Comparison of ENCODE assay signal across 9 cellular contexts in the genomic region with DNA sequence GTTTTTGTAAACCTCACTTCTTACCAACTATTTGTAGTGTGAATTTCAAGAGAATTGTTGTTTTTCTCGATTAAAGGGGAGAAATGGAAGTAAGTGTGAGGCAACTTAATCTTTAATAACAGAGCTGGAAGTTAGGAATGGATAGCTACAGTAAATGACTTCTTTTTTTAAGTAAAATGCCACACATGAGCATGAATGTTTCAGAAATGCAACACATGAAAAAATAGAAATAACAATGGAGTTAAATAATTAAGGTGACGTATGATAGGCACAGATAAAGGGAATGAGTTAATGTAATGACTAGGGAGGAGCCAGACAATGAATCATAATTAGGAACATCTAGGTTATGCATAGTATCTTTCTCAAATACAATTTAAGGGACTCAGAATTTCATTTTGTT. TPM values are rescaled to one million over a fixed set of nuclear protein-coding genes. Genes with fewer than 3 reads are reported as not detected.
A peak's percentile ranks its signal among the peaks of the same experiment; 100 is the strongest.
DNase-seq lines count a peak whose midpoint lies in the region; TF ChIP-seq lines count a peak whose summit lies in the region.
"Had no signal": no experiment of that assay in that cellular context is flagged by ENCODE, and none has a peak within 500 bp of the region (broad histone marks: within the 10 kb centered on the region; RNA-seq: fewer than 3 reads in every experiment).

No MANE protein-coding gene starts in this region.

- H3K4me3 Mint-ChIP-seq in mesothelial cell of epicardium (peak overlapping the region; percentile 52), glutamatergic neuron (ENCODE audit: unreplicated experiment) (no peak overlapping the region)

- TF ChIP-seq CTCF in HL-60 (IDR thresholded peaks at IDR 0.05; ENCODE audit: insufficient read depth, low read length) (no peak), mesothelial cell of epicardium (IDR thresholded peaks at IDR 0.05; ENCODE audit: unreplicated experiment) (no peak), glutamatergic neuron (IDR thresholded peaks at IDR 0.05; ENCODE audit: partially characterized antibody, unreplicated experiment) (no peak)

- DNase-seq in HL-60 (ENCODE audit: low read depth in 1 of 2, low spot score in 1 of 2), result no peak
- DNase-seq in amniotic epithelial cell (ENCODE audit: low read depth), result peak; percentile 47
- no peak for DNase-seq in mesothelial cell of epicardium (ENCODE audit: low spot score in 2 of 2, unreplicated experiment in 2 of 2)
- DNase-seq in iPS-NIHi11 (ENCODE audit: low spot score), result no peak
- no peak for DNase-seq in glutamatergic neuron
- DNase-seq in activated CD4-positive, CD25-positive, alpha-beta regulatory T cell (lab: John Stamatoyannopoulos, UW), result no peak
- no peak for DNase-seq in stimulated activated CD4-positive, alpha-beta T cell treated with anti-CD3 and anti-CD28 coated beads, Interleukin-4, amount 100 ng/mL, for 4 hours
- DNase-seq: NCI-H2171 treated with DMSO at 0.1 percent for 48 hours had no signal

- H3K27me3 Mint-ChIP-seq in mesothelial cell of epicardium (ENCODE audit: low read depth) (no peaks in the 10 kb centered on the region), glutamatergic neuron (ENCODE audit: unreplicated experiment) (no peaks in the 10 kb centered on the region)

- H3K27me3 ChIP-seq in BLaER1 (peaks cover 32% of the 10 kb centered on the region), HL-60 (ENCODE audit: insufficient read depth, poor library complexity, severe bottlenecking) (no peaks in the 10 kb centered on the region)

- peak overlapping the region; percentile 11; the same call in 1 of the 2 replicates for H3K4me2 ChIP-seq in BLaER1

- H4K20me1 ChIP-seq in BLaER1, result peaks cover 58% of the 10 kb centered on the region

- H3K9me3 Mint-ChIP-seq in mesothelial cell of epicardium (no peaks in the 10 kb centered on the region), glutamatergic neuron (ENCODE audit: unreplicated experiment) (peaks cover 2% of the 10 kb centered on the region)

- no peaks in the 10 kb centered on the region for H3K36me3 Mint-ChIP-seq in mesothelial cell of epicardium
- H3K36me3 Mint-ChIP-seq in glutamatergic neuron (ENCODE audit: unreplicated experiment), result no peaks in the 10 kb centered on the region

- H3K27ac Mint-ChIP-seq in mesothelial cell of epicardium (peak overlapping the region; percentile 82), glutamatergic neuron (ENCODE audit: unreplicated experiment) (no peak overlapping the region)

- no peaks in the 10 kb centered on the region for H3K36me3 ChIP-seq in BLaER1

- no peak overlapping the region for H3K27ac ChIP-seq in BLaER1
- peak overlapping the region; percentile 19 for H3K27ac ChIP-seq in HL-60 (replicated peaks)

- H3K4me1 Mint-ChIP-seq in mesothelial cell of epicardium, result peaks cover 43% of the 10 kb centered on the region
- H3K4me1 Mint-ChIP-seq in glutamatergic neuron (ENCODE audit: low read depth, unreplicated experiment), result peaks cover 4% of the 10 kb centered on the region

- H3K4me3 ChIP-seq in BLaER1 (no peak overlapping the region), HL-60 (replicated peaks; ENCODE audit: insufficient read depth, low read length) (peak overlapping the region; percentile 17)

- H3K9ac ChIP-seq in BLaER1, result no peak overlapping the region

- H3K9me3 ChIP-seq in BLaER1, result no peaks in the 10 kb centered on the region

- peaks cover 24% of the 10 kb centered on the region; the same call in 1 of the 2 replicates for H3K4me1 ChIP-seq in BLaER1

RNA-seq across cellular contexts. Expression of gene REL, which starts 3.4 kb away (rescaled TPM):
- total RNA-seq in mesothelial cell of epicardium (27.8 to 29.8 TPM (median 29.4 TPM) in 3 replicates), glutamatergic neuron (ENCODE audit: unreplicated experiment) (2.1 TPM)
